In genomic region chr1:31633117-31633516, GRCh38 we compare ENCODE assay signal across 1 cellular context.
TF ChIP-seq lines count a peak whose summit lies in the region.

No MANE protein-coding gene starts in this region.

TF ChIP-seq in K562, 482 proteins besides CTCF, POLR2A, EP300 and RAD21:
- TF ChIP-seq TEAD4 (IDR thresholded peaks at IDR 0.05; ENCODE audit: low read length): 0 out of 2 replicates have a peak, but pooled peaks have one; percentile 22
- no peak for TF ChIP-seq TEAD4 (CRISPR knock-in tag; IDR thresholded peaks at IDR 0.05; ENCODE audit: borderline replicate concordance)
- TF ChIP-seq GTF2A2 (tag; IDR thresholded peaks at IDR 0.05): no peak
- no peak for TF ChIP-seq ATF3 (IDR thresholded peaks at IDR 0.05)
- TF ChIP-seq ATF3 (CRISPR knock-in tag; conservative IDR thresholded peaks at IDR 0.05): no peak
- no peak for TF ChIP-seq ZNF57 (CRISPR knock-in tag; IDR thresholded peaks at IDR 0.05)
- peak; percentile 47; the same call in 1 of the 2 replicates for TF ChIP-seq XRCC5 (IDR thresholded peaks at IDR 0.05; ENCODE audit: low read depth, low read length)
- TF ChIP-seq RBM34 (IDR thresholded peaks at IDR 0.05; ENCODE audit: borderline replicate concordance, insufficient read depth, low read length): no peak
- no peak for TF ChIP-seq TFAM (CRISPR knock-in tag; conservative IDR thresholded peaks at IDR 0.05)
- TF ChIP-seq MTA3 (IDR thresholded peaks at IDR 0.05; ENCODE audit: borderline replicate concordance): no peak
- no peak for TF ChIP-seq ZNF644 (tag; IDR thresholded peaks at IDR 0.05; ENCODE audit: low read depth)
- peak; percentile 28; the same call in 1 of the 2 replicates for TF ChIP-seq MYC (IDR thresholded peaks at IDR 0.05; ENCODE audit: low read depth, low read length)
- TF ChIP-seq MYC (CRISPR knock-in tag; IDR thresholded peaks at IDR 0.05; ENCODE audit: borderline replicate concordance, low read depth): no peak
- TF ChIP-seq CTCFL (IDR thresholded peaks at IDR 0.05; ENCODE audit: borderline replicate concordance, insufficient read depth, low read depth, low read length, poor library complexity, severe bottlenecking): peak; percentile 64
- TF ChIP-seq XRCC4 (IDR thresholded peaks at IDR 0.05; ENCODE audit: extremely low read depth, insufficient read depth, insufficient read length): no peak
- TF ChIP-seq POLR2B (IDR thresholded peaks at IDR 0.05; ENCODE audit: low read depth, partially characterized antibody): no peak
- 0 out of 2 replicates have a peak, but pooled peaks have one; percentile 11 for TF ChIP-seq JUND (IDR thresholded peaks at IDR 0.05; ENCODE audit: borderline replicate concordance, low read depth, low read length)
- TF ChIP-seq JUND (tag; IDR thresholded peaks at IDR 0.05; ENCODE audit: borderline replicate concordance, low read depth, low read length): no peak
- TF ChIP-seq ZFX (CRISPR knock-in tag; IDR thresholded peaks at IDR 0.05): peak; percentile 75
- no peak for TF ChIP-seq CHD4 (IDR thresholded peaks at IDR 0.05; ENCODE audit: insufficient read depth, insufficient replicate concordance, low read depth, low read length, poor library complexity, severe bottlenecking)
- TF ChIP-seq SMC3 (conservative IDR thresholded peaks at IDR 0.05; ENCODE audit: insufficient read depth, low read depth, low read length): peak; percentile 63
- TF ChIP-seq ZNF444 (CRISPR knock-in tag; IDR thresholded peaks at IDR 0.05): no peak
- TF ChIP-seq ARNT (IDR thresholded peaks at IDR 0.05): no peak
- TF ChIP-seq PHF21A (IDR thresholded peaks at IDR 0.05; ENCODE audit: borderline replicate concordance, low read depth): no peak
